Comparison of ENCODE assay signal across 28 cellular contexts in the genomic region with DNA sequence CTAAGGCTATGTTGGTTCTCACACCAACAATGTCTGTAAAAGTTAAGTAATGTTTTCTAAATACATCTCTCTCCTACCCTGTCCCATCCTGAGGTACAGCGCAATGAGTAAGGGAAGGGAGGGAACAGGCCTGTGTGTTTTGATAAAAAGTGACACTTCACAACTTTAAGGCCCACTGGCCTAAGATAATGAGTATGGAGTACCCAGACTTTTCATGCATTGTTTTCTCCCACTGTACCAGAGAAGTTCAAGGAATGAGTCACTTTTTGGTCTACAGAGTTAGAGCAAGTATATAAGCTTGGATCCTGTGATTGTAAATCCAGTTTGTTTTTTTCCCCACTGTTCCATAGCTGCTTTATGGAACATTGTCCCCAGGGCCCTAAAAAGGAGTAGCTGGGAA. TPM values are rescaled to one million over a fixed set of nuclear protein-coding genes. Genes with fewer than 3 reads are reported as not detected.
DNase-seq lines count a peak whose midpoint lies in the region; ATAC-seq and TF ChIP-seq lines count a peak whose summit lies in the region.
"Had no signal": no experiment of that assay in that cellular context is flagged by ENCODE, and none has a peak within 500 bp of the region (broad histone marks: within the 10 kb centered on the region; RNA-seq: fewer than 3 reads in every experiment).

No MANE protein-coding gene starts in this region.

- no peak for TF ChIP-seq CTCF in SK-N-SH (IDR thresholded peaks at IDR 0.05)
- TF ChIP-seq CTCF in choroid plexus epithelial cell (conservative IDR thresholded peaks at IDR 0.05; ENCODE audit: low read depth, low read length), result no peak
- TF ChIP-seq CTCF in transverse colon (IDR thresholded peaks at IDR 0.05), result no peak
- TF ChIP-seq CTCF in omental fat pad (IDR thresholded peaks at IDR 0.05), result no peak

- no peak for TF ChIP-seq POLR2A in transverse colon (IDR thresholded peaks at IDR 0.05)

- 88% methylated on average over 1 of the region's 1 CpG for WGBS in SK-N-SH (ENCODE audit: low lambda C conversion rate)
- WGBS in transverse colon (ENCODE audit: low coverage in 1 of 2), 2 donors, result 69 to 100% methylated on average over 1 of the region's 1 CpG

- intact Hi-C loops in transverse colon (cut with DNase I; ENCODE audit: low total_unique reads), result no loop called here

- CTCF ChIA-PET in SK-N-SH (lab: Yijun Ruan, JAX), result interaction anchor here (1.8 to 3.7 kb wide), 3 partner anchors 13 to 182 kb away, joined by 8 to 13 read pairs (median 12); no protein-coding TSS in a partner anchor

- in situ Hi-C loops in transverse colon (cut with MboI; ENCODE audit: low pct_ligation_motif_present in 1 of 4, low pct_unique_long_range_greater_than_20kb in 1 of 4, low sequenced_read_pairs in 3 of 4), result no loop called here

- H3F3A ChIP-seq in SK-N-SH (replicated peaks; ENCODE audit: insufficient read depth), result no peaks in the 10 kb centered on the region

- TF ChIP-seq RAD21 in SK-N-SH (IDR thresholded peaks at IDR 0.05; ENCODE audit: low read length), result no peak

- H3K4me1 ChIP-seq in SK-N-SH (ENCODE audit: control insufficient read depth in 1 of 2, insufficient read depth in 2 of 2, low read depth in 1 of 2, low read length in 1 of 2) (no peaks in the 10 kb centered on the region), transverse colon (peaks cover 3 to 50% (median 25%) of the 10 kb centered on the region in 4 donors)
- H3K4me1 ChIP-seq: ascending aorta had no signal

- DNase-seq in SK-N-SH (no peak), choroid plexus epithelial cell (ENCODE audit: low read depth) (peak; percentile 48), kidney tubule cell (ENCODE audit: low spot score) (peak; percentile 20), transverse colon (no peak), omental fat pad (ENCODE audit: low spot score) (no peak)
- DNase-seq in stimulated activated naive CD4-positive, alpha-beta T cell (lab: John Stamatoyannopoulos, UW), result no peak
- DNase-seq: 8988T; activated CD4-positive, alpha-beta T cell treated with anti-CD3 and anti-CD28 coated beads, Interleukin-2, amount 50 U/mL, for 1 hour; CD8-positive, alpha-beta T cell; cerebellar nuclear complex; DMS153; effector memory CD4-positive, alpha-beta T cell; H7; kidney; NCI-H1092 treated with DMSO at 0.1 percent for 48 hours; NCI-H187 treated with DMSO at 0.1 percent for 48 hours; NCI-H748 treated with DMSO at 0.1 percent for 48 hours; nucleus accumbens; small intestine; T-helper 2 cell had no signal

- no peaks in the 10 kb centered on the region for H3K27me3 ChIP-seq in SK-N-SH (ENCODE audit: insufficient read depth)
- H3K27me3 ChIP-seq in transverse colon, result no peaks in the 10 kb centered on the region
- H3K27me3 ChIP-seq: ascending aorta had no signal

- H3K36me3 ChIP-seq in SK-N-SH (replicated peaks in 1 of 2; ENCODE audit: control insufficient read depth in 1 of 2, insufficient read depth in 2 of 2, low read length in 1 of 2) (no peaks in the 10 kb centered on the region), transverse colon (no peaks in the 10 kb centered on the region)
- H3K36me3 ChIP-seq: ascending aorta had no signal

- no peaks in the 10 kb centered on the region for H3K79me2 ChIP-seq in SK-N-SH (ENCODE audit: insufficient read depth)

- no peak overlapping the region for H3K4me2 ChIP-seq in SK-N-SH

- POLR2A ChIA-PET in SK-N-SH (lab: Yijun Ruan, JAX), result interaction anchor here (0.7 kb wide), 1 partner anchor 571 kb away, joined by 3 read pairs; no protein-coding TSS in a partner anchor

- H3K27ac ChIP-seq in SK-N-SH (ENCODE audit: low read depth in 2 of 2, low read length in 1 of 2) (0 out of 4 replicates have a peak overlapping the region, but pooled peaks of 1 of the 2 experiments have one; percentile 18), transverse colon (peak overlapping the region; percentile 32 to 54 (median 44))
- H3K27ac ChIP-seq: ascending aorta, HL-60, RWPE1 had no signal

- no peaks in the 10 kb centered on the region for H3K9me3 ChIP-seq in SK-N-SH
- no peaks in the 10 kb centered on the region for H3K9me3 ChIP-seq in transverse colon
- H3K9me3 ChIP-seq: ascending aorta had no signal

- no peak overlapping the region for H3K4me3 ChIP-seq in SK-N-SH (ENCODE audit: low read depth in 2 of 2, low read length in 1 of 2)
- no peak overlapping the region for H3K4me3 ChIP-seq in choroid plexus epithelial cell (ENCODE audit: low read depth, low read length)
- H3K4me3 ChIP-seq in transverse colon, result no peak overlapping the region
- H3K4me3 ChIP-seq: ascending aorta, lung had no signal

- H4K20me1 ChIP-seq in SK-N-SH (ENCODE audit: insufficient read depth), result no peaks in the 10 kb centered on the region

- TF ChIP-seq EP300 in SK-N-SH (IDR thresholded peaks at IDR 0.05; ENCODE audit: borderline replicate concordance in 1 of 2, low read depth in 1 of 2, low read length in 1 of 2), result no peak
- TF ChIP-seq EP300 in transverse colon (IDR thresholded peaks at IDR 0.05; ENCODE audit: low read depth), result no peak

- ATAC-seq in SK-N-SH treated with all-trans-retinoic acid at 6 μM for 48 hours (no peak), omental fat pad (ENCODE audit: low FRiP score) (no peak)
- ATAC-seq in activated CD4-positive, CD25-positive, alpha-beta regulatory T cell treated with anti-CD3 and anti-CD28 coated beads, Interleukin-2, amount 50 U/mL, for 24 hours, result no peak
- ATAC-seq: CD8-positive, alpha-beta T cell; stimulated activated effector memory CD8-positive, alpha-beta T cell treated with anti-CD3 and anti-CD28 coated beads, Interleukin-12 subunit alpha, Interleukin-12 subunit beta, amount 100 ng/mL, for 72 hours had no signal

- no peaks in the 10 kb centered on the region for H3K9me2 ChIP-seq in SK-N-SH

- H3K9ac ChIP-seq in SK-N-SH, result no peak overlapping the region

- peak overlapping the region; percentile 10; the same call in 1 of the 2 replicates for H2AFZ ChIP-seq in SK-N-SH (ENCODE audit: low read depth)

TF ChIP-seq in SK-N-SH, 30 proteins besides CTCF, POLR2A, EP300 and RAD21:
- 0 out of 2 replicates have a peak, but pooled peaks have one; percentile 11 for TF ChIP-seq FOSL2 (IDR thresholded peaks at IDR 0.05; ENCODE audit: borderline replicate concordance, low read depth)
- no peak for TF ChIP-seq SIN3A (IDR thresholded peaks at IDR 0.05; ENCODE audit: borderline replicate concordance, low read depth, low read length)

TF ChIP-seq in SK-N-SH treated with all-trans-retinoic acid at 6 μM for 48 hours, 23 proteins besides CTCF, POLR2A, EP300 and RAD21:
- TF ChIP-seq TCF4 (CRISPR knock-in tag; IDR thresholded peaks at IDR 0.05; ENCODE audit: borderline replicate concordance) (no peak), ZNF565 (CRISPR knock-in tag; conservative IDR thresholded peaks at IDR 0.05; ENCODE audit: low read depth) (no peak), BACH2 (CRISPR knock-in tag; IDR thresholded peaks at IDR 0.05; ENCODE audit: borderline replicate concordance) (no peak), ZFP30 (CRISPR knock-in tag; IDR thresholded peaks at IDR 0.05) (no peak), PPARA (CRISPR knock-in tag; IDR thresholded peaks at IDR 0.05; ENCODE audit: borderline replicate concordance) (no peak)
- TF ChIP-seq, protein P1, sequence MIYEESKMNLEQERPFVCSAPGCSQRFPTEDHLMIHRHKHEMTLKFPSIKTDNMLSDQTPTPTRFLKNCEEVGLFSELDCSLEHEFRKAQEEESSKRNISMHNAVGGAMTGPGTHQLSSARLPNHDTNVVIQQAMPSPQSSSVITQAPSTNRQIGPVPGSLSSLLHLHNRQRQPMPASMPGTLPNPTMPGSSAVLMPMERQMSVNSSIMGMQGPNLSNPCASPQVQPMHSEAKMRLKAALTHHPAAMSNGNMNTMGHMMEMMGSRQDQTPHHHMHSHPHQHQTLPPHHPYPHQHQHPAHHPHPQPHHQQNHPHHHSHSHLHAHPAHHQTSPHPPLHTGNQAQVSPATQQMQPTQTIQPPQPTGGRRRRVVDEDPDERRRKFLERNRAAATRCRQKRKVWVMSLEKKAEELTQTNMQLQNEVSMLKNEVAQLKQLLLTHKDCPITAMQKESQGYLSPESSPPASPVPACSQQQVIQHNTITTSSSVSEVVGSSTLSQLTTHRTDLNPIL (CRISPR knock-in tag; IDR thresholded peaks at IDR 0.05; ENCODE audit: low read depth), result no peak

RNA-seq across cellular contexts. Expression of a gene that starts 29.9 kb away (rescaled TPM):
- not detected in 2 replicates for polyA plus RNA-seq in SK-N-SH (2012; rRNA removed)
- not detected in 2 replicates for polyA plus RNA-seq in SK-N-SH (2012; cell fraction: cytosol; rRNA removed)
- not detected in 2 replicates for polyA plus RNA-seq in SK-N-SH (2012; cell fraction: nucleus; rRNA removed)
- total RNA-seq in transverse colon (10 to 100 TPM in 1 of 4 donors, 1 to 10 TPM in 2, under 1 TPM in 1; 0.80 to 14.9 (median 6.8) TPM), omental fat pad (10 to 100 TPM in 3 of 4 donors, 1 to 10 TPM in 1; 8.9 to 18.1 (median 11.0) TPM)
- total RNA-seq: activated T-helper 1 cell treated with anti-CD3 and anti-CD28 coated beads, Interleukin-12 subunit alpha, Interleukin-12 subunit beta, Interleukin-2, Interleukin-4 antibody, amounts not matched to agents 30 ng/mL and 10 ng/mL and 1 ng/mL, durations not matched to agents 14 hours and 24 hours and 36 hours; ascending aorta; CD8-positive, alpha-beta T cell had no signal

RNA-seq across cellular contexts. Expression of a gene that starts 39.2 kb away (rescaled TPM):
- polyA plus RNA-seq in SK-N-SH (2012; rRNA removed), result 0.90 and 1.0 TPM in 2 replicates
- 1.2 and 1.4 TPM in 2 replicates for polyA plus RNA-seq in SK-N-SH (2012; cell fraction: cytosol; rRNA removed)
- polyA plus RNA-seq in SK-N-SH (2012; cell fraction: nucleus; rRNA removed), result 1.4 and 1.6 TPM in 2 replicates
- total RNA-seq in transverse colon, result 10 to 100 TPM in 1 of 4 donors, 1 to 10 TPM in 3; 2.6 to 10.1 (median 8.3) TPM
- 1 to 10 TPM; 2.7 to 4.5 (median 3.1) TPM for total RNA-seq in omental fat pad

RNA-seq across cellular contexts. Expression of a gene that starts 56.1 kb away (rescaled TPM):
- 4.6 and 5.3 TPM in 2 replicates for polyA plus RNA-seq in SK-N-SH (2012; rRNA removed)
- polyA plus RNA-seq in SK-N-SH (2012; cell fraction: cytosol; rRNA removed), result 3.2 and 4.3 TPM in 2 replicates
- 3.1 and 3.2 TPM in 2 replicates for polyA plus RNA-seq in SK-N-SH (2012; cell fraction: nucleus; rRNA removed)
- 10 to 100 TPM in 1 of 4 donors, 1 to 10 TPM in 3; 4.1 to 11.6 (median 5.8) TPM for total RNA-seq in transverse colon
- 1 to 10 TPM; 2.2 to 4.7 (median 3.4) TPM for total RNA-seq in omental fat pad
- total RNA-seq: ascending aorta had no signal

Comparison
In these comparisons a context has a peak if more than half of its experiments do, and no peak if none do; other contexts are left out.
1. DNase-seq: peak in choroid plexus epithelial cell (single experiment) and kidney tubule cell (single experiment); none in SK-N-SH (single experiment), transverse colon (single experiment), stimulated activated naive CD4-positive, alpha-beta T cell (0 of 6) and omental fat pad (single experiment).